In genomic region chr20:52150440-52151258, GRCh38 we compare ENCODE assay signal across 8 cellular contexts. TPM values are rescaled to one million over a fixed set of nuclear protein-coding genes. Genes with fewer than 3 reads are reported as not detected.
DNase-seq lines count a peak whose midpoint lies in the region; ATAC-seq, FAIRE-seq and TF ChIP-seq lines count a peak whose summit lies in the region.

No MANE protein-coding gene starts in this region.

- no peaks in the 10 kb centered on the region for H3K9me3 ChIP-seq in CD4-positive, alpha-beta memory T cell (ENCODE audit: control insufficient read depth in 1 of 2, low read length in 2 of 2)
- H3K9me3 ChIP-seq in T-helper 17 cell (ENCODE audit: control insufficient read depth, low read length, poor library complexity, severe bottlenecking) = no peaks in the 10 kb centered on the region

- peaks cover 23 to 27% of the 10 kb centered on the region in 2 donors for H3K36me3 Mint-ChIP-seq in CD4-positive, alpha-beta memory T cell
- peaks cover 2% of the 10 kb centered on the region for H3K36me3 Mint-ChIP-seq in T-helper 17 cell (ENCODE audit: low read depth)

- no peak overlapping the region for H3K27ac ChIP-seq in CD4-positive, alpha-beta memory T cell (ENCODE audit: low read depth, low read length)

- no peaks in the 10 kb centered on the region for H3K4me1 Mint-ChIP-seq in CD4-positive, alpha-beta memory T cell
- peaks cover 3% of the 10 kb centered on the region for H3K4me1 Mint-ChIP-seq in T-helper 17 cell

- peak; percentile 53 for ATAC-seq in T-helper 17 cell
- no peak for ATAC-seq in HG02678 (IDR thresholded peaks at IDR 0.05; ENCODE audit: unreplicated experiment)
- ATAC-seq in GM18498 (IDR thresholded peaks at IDR 0.05; ENCODE audit: unreplicated experiment) = no peak

- H3K27ac Mint-ChIP-seq in CD4-positive, alpha-beta memory T cell = no peak overlapping the region
- H3K27ac Mint-ChIP-seq in T-helper 17 cell = no peak overlapping the region

- H3K27me3 Mint-ChIP-seq in CD4-positive, alpha-beta memory T cell = no peaks in the 10 kb centered on the region
- H3K27me3 Mint-ChIP-seq in T-helper 17 cell = no peaks in the 10 kb centered on the region

- peak in 4 of 5 donors; percentile 8 to 26 (median 20) for DNase-seq in CD4-positive, alpha-beta memory T cell
- no peak for DNase-seq in GM18507 (ENCODE audit: extremely low spot score, insufficient read length, low read depth)
- peak; percentile 62 for DNase-seq in NAMALWA (ENCODE audit: low spot score)
- no peak for DNase-seq in T-helper 17 cell
- DNase-seq in fibroblast of villous mesenchyme (ENCODE audit: low read depth) = peak; percentile 57
- peak; percentile 44 for DNase-seq in pons (ENCODE audit: low spot score)

- no peaks in the 10 kb centered on the region for H3K4me1 ChIP-seq in CD4-positive, alpha-beta memory T cell (ENCODE audit: insufficient read depth, low read length)

- no peak overlapping the region for H3K4me3 ChIP-seq in CD4-positive, alpha-beta memory T cell (ENCODE audit: low read length in 2 of 2)
- H3K4me3 ChIP-seq in fibroblast of villous mesenchyme (ENCODE audit: low read depth, low read length) = no peak overlapping the region

- peaks cover 6% of the 10 kb centered on the region for H3K36me3 ChIP-seq in CD4-positive, alpha-beta memory T cell (ENCODE audit: insufficient read depth, low read length)

- POLR2A ChIA-PET in CD4-positive, alpha-beta memory T cell (lab: Charles Lee; ENCODE audit: partially characterized antibody) = no interaction called here

- peak; percentile 84 for TF ChIP-seq CTCF in fibroblast of villous mesenchyme (IDR thresholded peaks at IDR 0.05; ENCODE audit: insufficient read depth, low read depth, low read length)

- H3K4me3 Mint-ChIP-seq in CD4-positive, alpha-beta memory T cell = no peak overlapping the region
- H3K4me3 Mint-ChIP-seq in T-helper 17 cell = no peak overlapping the region

- H3K9me3 Mint-ChIP-seq in CD4-positive, alpha-beta memory T cell = no peaks in the 10 kb centered on the region

- FAIRE-seq in GM18507 (lab: Jason Lieb, UNC) = peak; percentile 80

- H3K27me3 ChIP-seq in CD4-positive, alpha-beta memory T cell (ENCODE audit: insufficient read depth, low read length) = no peaks in the 10 kb centered on the region

- CTCF ChIA-PET in CD4-positive, alpha-beta memory T cell (lab: Charles Lee; ENCODE audit: partially characterized antibody) = interaction anchor here (0.6 to 2.3 kb wide), 3 partner anchors 10 to 1163 kb away, joined by 4 to 18 read pairs (median 8); no protein-coding TSS in a partner anchor

- intact Hi-C loops in CD4-positive, alpha-beta memory T cell (cut with micrococcal nuclease) = loop anchor here (1.0 kb wide), 1 partner anchor 22 kb away; no protein-coding TSS in a partner anchor

RNA-seq across cellular contexts. Expression of gene ZFP64, which starts 40.9 kb away (rescaled TPM):
- total RNA-seq in CD4-positive, alpha-beta memory T cell = 10 to 100 TPM; 11.4 to 12.8 TPM
- 10 to 100 TPM in 1 of 2 donors, 1 to 10 TPM in 1; 6.2 to 11.2 TPM for polyA plus RNA-seq in CD4-positive, alpha-beta memory T cell
- 1 to 10 TPM; 7.5 to 9.8 TPM for total RNA-seq in T-helper 17 cell
- total RNA-seq in fibroblast of villous mesenchyme = 26.7 and 28.5 TPM in 2 replicates

Comparison
In these comparisons a context has a peak if more than half of its experiments do, and no peak if none do; other contexts are left out.
1. DNase-seq: peak in CD4-positive, alpha-beta memory T cell (4 of 5), NAMALWA (single experiment), fibroblast of villous mesenchyme (single experiment) and pons (single experiment); none in GM18507 (single experiment) and T-helper 17 cell (0 of 3).